Comparison of ENCODE assay signal across 24 cellular contexts in the genomic region with DNA sequence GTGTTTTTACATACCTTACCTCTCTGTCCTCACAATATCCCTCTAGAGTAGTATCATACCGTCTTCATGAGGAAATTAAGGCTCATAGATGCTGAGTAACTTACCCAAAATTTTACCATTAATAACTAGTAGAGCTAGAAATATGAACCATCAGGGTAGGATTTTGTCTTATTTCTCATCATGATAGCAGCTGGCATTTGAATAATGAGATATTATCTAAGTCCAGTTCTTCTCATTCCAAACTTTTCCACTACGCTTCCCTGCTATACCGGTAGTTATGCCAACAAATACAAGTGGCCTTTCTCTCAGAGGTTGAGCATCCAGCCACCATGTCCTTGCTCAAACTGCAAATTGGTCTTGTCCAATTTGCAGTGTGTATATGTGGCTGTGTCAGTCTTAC. TPM values are rescaled to one million over a fixed set of nuclear protein-coding genes. Genes with fewer than 3 reads are reported as not detected.
A peak's percentile ranks its signal among the peaks of the same experiment; 100 is the strongest.
DNase-seq lines count a peak whose midpoint lies in the region; ATAC-seq, FAIRE-seq and TF ChIP-seq lines count a peak whose summit lies in the region.
"Had no signal": no experiment of that assay in that cellular context is flagged by ENCODE, and none has a peak within 500 bp of the region (broad histone marks: within the 10 kb centered on the region; RNA-seq: fewer than 3 reads in every experiment).

No MANE protein-coding gene starts in this region.

- H3K27ac Mint-ChIP-seq in naive B cell, result peak overlapping the region in 4 of 6 donors; percentile 28 to 78 (median 34)
- H3K27ac Mint-ChIP-seq: CD4-positive, alpha-beta T cell had no signal

- CTCF ChIA-PET in SK-N-SH (lab: Yijun Ruan, JAX), result interaction anchor here (1.0 kb wide), 1 partner anchor 20 kb away, joined by 3 read pairs; no protein-coding TSS in a partner anchor

- no peaks in the 10 kb centered on the region for H3K36me3 ChIP-seq in MM.1S (replicated peaks; ENCODE audit: insufficient read depth, low read length)
- H3K36me3 ChIP-seq in SK-N-SH (replicated peaks in 1 of 2; ENCODE audit: control insufficient read depth in 1 of 2, insufficient read depth in 2 of 2, low read length in 1 of 2), result no peaks in the 10 kb centered on the region
- H3K36me3 ChIP-seq: BE2C had no signal

- no peaks in the 10 kb centered on the region for H3K79me2 ChIP-seq in MM.1S (ENCODE audit: low read length)
- no peaks in the 10 kb centered on the region for H3K79me2 ChIP-seq in SK-N-SH (ENCODE audit: insufficient read depth)

- 47% methylated on average over 3 of the region's 3 CpGs for WGBS in SK-N-SH (ENCODE audit: low lambda C conversion rate)

- no peak for TF ChIP-seq CTCF in C4-2B (conservative IDR thresholded peaks at IDR 0.05)
- TF ChIP-seq CTCF in MM.1S (IDR thresholded peaks at IDR 0.05; ENCODE audit: low read length), result no peak
- no peak for TF ChIP-seq CTCF in SK-N-SH (IDR thresholded peaks at IDR 0.05)

- H3K4me1 Mint-ChIP-seq in naive B cell, result peaks cover 31 to 51% (median 36%) of the 10 kb centered on the region in 3 donors

- H3K27ac ChIP-seq in C4-2B (peak overlapping the region; percentile 62; the same call in 1 of the 2 replicates), MM.1S (ENCODE audit: low read length) (peak overlapping the region; percentile 55; the same call in 1 of the 2 replicates), SK-N-SH (ENCODE audit: low read depth in 2 of 2, low read length in 1 of 2) (no peak overlapping the region)
- H3K27ac ChIP-seq: GM23248 had no signal

- H3K4me3 ChIP-seq in MM.1S (ENCODE audit: low read length), result no peak overlapping the region
- no peak overlapping the region for H3K4me3 ChIP-seq in SK-N-SH (ENCODE audit: low read depth in 2 of 2, low read length in 1 of 2)
- H3K4me3 ChIP-seq: GM23248 had no signal

- H3K4me2 ChIP-seq in MM.1S (ENCODE audit: low read depth, low read length), result no peak overlapping the region
- H3K4me2 ChIP-seq in SK-N-SH, result no peak overlapping the region

- TF ChIP-seq EP300 in SK-N-SH (IDR thresholded peaks at IDR 0.05; ENCODE audit: borderline replicate concordance in 1 of 2, low read depth in 1 of 2, low read length in 1 of 2), result no peak

- H3K27me3 Mint-ChIP-seq in naive B cell, result peaks cover 0 to 8% (median 6%) of the 10 kb centered on the region in 3 donors

- peaks cover 0 to 5% (median 0%) of the 10 kb centered on the region in 7 donors for H3K9me3 Mint-ChIP-seq in naive B cell
- H3K9me3 Mint-ChIP-seq: CD4-positive, alpha-beta T cell had no signal

- H3K9ac ChIP-seq in MM.1S (ENCODE audit: low read length), result no peak overlapping the region
- no peak overlapping the region for H3K9ac ChIP-seq in SK-N-SH
- H3K9ac ChIP-seq: GM23248 had no signal

- no peak overlapping the region for H3K4me3 Mint-ChIP-seq in naive B cell
- H3K4me3 Mint-ChIP-seq: CD4-positive, alpha-beta T cell had no signal

- POLR2A ChIA-PET in SK-N-SH (lab: Yijun Ruan, JAX), result no interaction called here

- peaks cover 0 to 5% of the 10 kb centered on the region in 2 donors for H3K36me3 Mint-ChIP-seq in naive B cell

- H3K4me1 ChIP-seq in MM.1S (ENCODE audit: low read length) (peaks cover 53% of the 10 kb centered on the region), SK-N-SH (ENCODE audit: control insufficient read depth in 1 of 2, insufficient read depth in 2 of 2, low read depth in 1 of 2, low read length in 1 of 2) (peaks cover 0 to 6% of the 10 kb centered on the region in 2 experiments; a peak in 1 of 4 replicates)
- H3K4me1 ChIP-seq: BE2C, Caco-2 had no signal

- H3K9me3 ChIP-seq in MM.1S (replicated peaks; ENCODE audit: insufficient read depth, low read length) (no peaks in the 10 kb centered on the region), SK-N-SH (no peaks in the 10 kb centered on the region)
- H3K9me3 ChIP-seq: BE2C, Caco-2 had no signal

- H4K20me1 ChIP-seq in MM.1S (ENCODE audit: insufficient read depth, low read length) (no peaks in the 10 kb centered on the region), SK-N-SH (ENCODE audit: insufficient read depth) (no peaks in the 10 kb centered on the region)

- FAIRE-seq in GM19239 (lab: Jason Lieb, UNC), result peak; percentile 64
- FAIRE-seq in urothelium cell line (lab: Jason Lieb, UNC), result no peak
- FAIRE-seq: D721Med, G401.6, GM12892, GM18507, H54, HTR-8/SVneo had no signal

- ATAC-seq in naive B cell (ENCODE audit: low read depth in 2 of 2) (no peak), GM21717 (IDR thresholded peaks at IDR 0.05; ENCODE audit: unreplicated experiment) (no peak)

- H3K9me2 ChIP-seq in MM.1S (replicated peaks; ENCODE audit: insufficient read depth, low read length) (no peaks in the 10 kb centered on the region), SK-N-SH (no peaks in the 10 kb centered on the region)

- no peak for DNase-seq in GM19239 (ENCODE audit: insufficient read length, low spot score)
- DNase-seq in MM.1S, result no peak
- DNase-seq in naive B cell, result no peak
- no peak for DNase-seq in SK-N-SH
- DNase-seq in urothelium cell line (ENCODE audit: low spot score), result no peak
- no peak for DNase-seq in DMS153 (lab: John Stamatoyannopoulos, UW)
- DNase-seq: BE2C; C1 segment of cervical spinal cord; Caco-2; CD4-positive, alpha-beta T cell; DMS53; DND-41; GM23248; HCEC 1CT; Kasumi-1; KG1 had no signal

- H2AFZ ChIP-seq in MM.1S (ENCODE audit: low read length) (no peak overlapping the region), SK-N-SH (ENCODE audit: low read depth) (no peak overlapping the region)
- H2AFZ ChIP-seq: GM23248 had no signal

- H3F3A ChIP-seq in MM.1S (ENCODE audit: insufficient read depth, low read length) (peaks cover 27% of the 10 kb centered on the region), SK-N-SH (replicated peaks; ENCODE audit: insufficient read depth) (no peaks in the 10 kb centered on the region)

- H3K27me3 ChIP-seq in MM.1S (replicated peaks; ENCODE audit: insufficient read depth, low read length) (no peaks in the 10 kb centered on the region), SK-N-SH (ENCODE audit: insufficient read depth) (no peaks in the 10 kb centered on the region)
- H3K27me3 ChIP-seq: BE2C had no signal

- TF ChIP-seq RAD21 in SK-N-SH (IDR thresholded peaks at IDR 0.05; ENCODE audit: low read length), result no peak

TF ChIP-seq in SK-N-SH, 30 proteins besides CTCF, POLR2A, EP300 and RAD21:
- TF ChIP-seq MXI1 (IDR thresholded peaks at IDR 0.05; ENCODE audit: low read depth, low read length), result no peak
- TF ChIP-seq NRF1 (IDR thresholded peaks at IDR 0.05; ENCODE audit: low read depth, low read length), result no peak
- TF ChIP-seq, protein P1, sequence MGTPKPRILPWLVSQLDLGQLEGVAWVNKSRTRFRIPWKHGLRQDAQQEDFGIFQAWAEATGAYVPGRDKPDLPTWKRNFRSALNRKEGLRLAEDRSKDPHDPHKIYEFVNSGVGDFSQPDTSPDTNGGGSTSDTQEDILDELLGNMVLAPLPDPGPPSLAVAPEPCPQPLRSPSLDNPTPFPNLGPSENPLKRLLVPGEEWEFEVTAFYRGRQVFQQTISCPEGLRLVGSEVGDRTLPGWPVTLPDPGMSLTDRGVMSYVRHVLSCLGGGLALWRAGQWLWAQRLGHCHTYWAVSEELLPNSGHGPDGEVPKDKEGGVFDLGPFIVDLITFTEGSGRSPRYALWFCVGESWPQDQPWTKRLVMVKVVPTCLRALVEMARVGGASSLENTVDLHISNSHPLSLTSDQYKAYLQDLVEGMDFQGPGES (IDR thresholded peaks at IDR 0.05; ENCODE audit: low read depth, low read length), result no peak
- no peak for TF ChIP-seq ELF1 (IDR thresholded peaks at IDR 0.05)
- TF ChIP-seq, protein P2, sequence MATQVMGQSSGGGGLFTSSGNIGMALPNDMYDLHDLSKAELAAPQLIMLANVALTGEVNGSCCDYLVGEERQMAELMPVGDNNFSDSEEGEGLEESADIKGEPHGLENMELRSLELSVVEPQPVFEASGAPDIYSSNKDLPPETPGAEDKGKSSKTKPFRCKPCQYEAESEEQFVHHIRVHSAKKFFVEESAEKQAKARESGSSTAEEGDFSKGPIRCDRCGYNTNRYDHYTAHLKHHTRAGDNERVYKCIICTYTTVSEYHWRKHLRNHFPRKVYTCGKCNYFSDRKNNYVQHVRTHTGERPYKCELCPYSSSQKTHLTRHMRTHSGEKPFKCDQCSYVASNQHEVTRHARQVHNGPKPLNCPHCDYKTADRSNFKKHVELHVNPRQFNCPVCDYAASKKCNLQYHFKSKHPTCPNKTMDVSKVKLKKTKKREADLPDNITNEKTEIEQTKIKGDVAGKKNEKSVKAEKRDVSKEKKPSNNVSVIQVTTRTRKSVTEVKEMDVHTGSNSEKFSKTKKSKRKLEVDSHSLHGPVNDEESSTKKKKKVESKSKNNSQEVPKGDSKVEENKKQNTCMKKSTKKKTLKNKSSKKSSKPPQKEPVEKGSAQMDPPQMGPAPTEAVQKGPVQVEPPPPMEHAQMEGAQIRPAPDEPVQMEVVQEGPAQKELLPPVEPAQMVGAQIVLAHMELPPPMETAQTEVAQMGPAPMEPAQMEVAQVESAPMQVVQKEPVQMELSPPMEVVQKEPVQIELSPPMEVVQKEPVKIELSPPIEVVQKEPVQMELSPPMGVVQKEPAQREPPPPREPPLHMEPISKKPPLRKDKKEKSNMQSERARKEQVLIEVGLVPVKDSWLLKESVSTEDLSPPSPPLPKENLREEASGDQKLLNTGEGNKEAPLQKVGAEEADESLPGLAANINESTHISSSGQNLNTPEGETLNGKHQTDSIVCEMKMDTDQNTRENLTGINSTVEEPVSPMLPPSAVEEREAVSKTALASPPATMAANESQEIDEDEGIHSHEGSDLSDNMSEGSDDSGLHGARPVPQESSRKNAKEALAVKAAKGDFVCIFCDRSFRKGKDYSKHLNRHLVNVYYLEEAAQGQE (IDR thresholded peaks at IDR 0.05; ENCODE audit: low read depth, low read length), result no peak

RNA-seq across cellular contexts. Expression of a gene that starts 4.6 kb away (rescaled TPM):
- polyA plus RNA-seq in naive B cell (ENCODE audit: low read depth in 6 of 6) (under 1 TPM in 4 of 6 donors, not detected in 2; 0.06 to 0.51 (median 0.09) TPM), SK-N-SH (2012; rRNA removed) (0.41 and 0.55 TPM in 2 replicates)
- 0.50 and 0.80 TPM in 2 replicates for polyA plus RNA-seq in SK-N-SH (2012; cell fraction: cytosol; rRNA removed)
- polyA plus RNA-seq in SK-N-SH (2012; cell fraction: nucleus; rRNA removed), result 0.69 and 1.2 TPM in 2 replicates

Comparison
In these comparisons a context has a peak if more than half of its experiments do, and no peak if none do; other contexts are left out.
1. H3K27ac ChIP-seq: peak in C4-2B (single experiment) and MM.1S (single experiment); none in SK-N-SH (0 of 2).